Comparison of ENCODE assay signal across 14 cellular contexts in the genomic region with DNA sequence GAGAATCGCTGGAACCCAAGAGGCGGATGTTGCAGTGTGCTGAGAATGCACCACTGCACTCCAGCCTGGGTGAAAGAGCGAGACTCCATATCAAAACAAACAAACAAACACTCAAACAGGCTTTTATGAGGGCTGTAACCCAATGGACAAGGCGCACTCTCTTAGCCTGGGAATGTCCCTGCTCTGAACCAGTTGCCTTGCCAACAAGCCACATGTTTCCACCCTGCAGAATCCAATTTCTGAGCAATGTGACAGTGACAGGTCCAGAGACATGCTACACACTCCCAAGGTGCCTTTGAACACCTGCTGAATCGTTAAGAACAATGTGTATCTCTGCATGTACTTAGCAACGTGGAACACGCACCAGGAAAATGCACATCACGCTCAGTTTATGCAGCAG.
"Had no signal": no experiment of that assay in that cellular context is flagged by ENCODE, and none has a peak within 500 bp of the region (broad histone marks: within the 10 kb centered on the region; RNA-seq: fewer than 3 reads in every experiment).

No MANE protein-coding gene starts in this region.

- H3K4me3 ChIP-seq: neural progenitor cell, prostate gland, suprapubic skin, transverse colon, vagina had no signal

- DNase-seq: activated CD4-positive, alpha-beta T cell treated with anti-CD3 and anti-CD28 coated beads, Interleukin-2, amount 50 U/mL, for 48 hours; amniotic stem cell; effector CD4-positive, alpha-beta T cell; head of caudate nucleus; left ventricle myocardium superior; right cardiac atrium; stimulated activated naive CD8-positive, alpha-beta T cell treated with anti-CD3 and anti-CD28 coated beads, Interleukin-15, amount 100 ng/mL, for 72 hours; transverse colon had no signal

- FAIRE-seq: frontal cortex, TTC549 had no signal

- H3K9ac ChIP-seq: neural progenitor cell had no signal

- H3K4me2 ChIP-seq: neural progenitor cell had no signal

- H3K36me3 ChIP-seq: neural progenitor cell, prostate gland, suprapubic skin, transverse colon, vagina had no signal

- H2AFZ ChIP-seq: neural progenitor cell had no signal

- H3K4me1 ChIP-seq: neural progenitor cell, prostate gland, transverse colon, vagina had no signal

- H3K27me3 ChIP-seq: neural progenitor cell, suprapubic skin, transverse colon, vagina had no signal

- H3K9me3 ChIP-seq: prostate gland, suprapubic skin, transverse colon, vagina had no signal

- H3K27ac ChIP-seq: neural progenitor cell, prostate gland, suprapubic skin, transverse colon, vagina had no signal

- ATAC-seq: left ventricle myocardium superior; stimulated activated naive CD8-positive, alpha-beta T cell treated with anti-CD3 and anti-CD28 coated beads, Interleukin-15, amount 100 ng/mL, for 72 hours had no signal
